ENCODE assay signal across 8 cellular contexts in the genomic region with DNA sequence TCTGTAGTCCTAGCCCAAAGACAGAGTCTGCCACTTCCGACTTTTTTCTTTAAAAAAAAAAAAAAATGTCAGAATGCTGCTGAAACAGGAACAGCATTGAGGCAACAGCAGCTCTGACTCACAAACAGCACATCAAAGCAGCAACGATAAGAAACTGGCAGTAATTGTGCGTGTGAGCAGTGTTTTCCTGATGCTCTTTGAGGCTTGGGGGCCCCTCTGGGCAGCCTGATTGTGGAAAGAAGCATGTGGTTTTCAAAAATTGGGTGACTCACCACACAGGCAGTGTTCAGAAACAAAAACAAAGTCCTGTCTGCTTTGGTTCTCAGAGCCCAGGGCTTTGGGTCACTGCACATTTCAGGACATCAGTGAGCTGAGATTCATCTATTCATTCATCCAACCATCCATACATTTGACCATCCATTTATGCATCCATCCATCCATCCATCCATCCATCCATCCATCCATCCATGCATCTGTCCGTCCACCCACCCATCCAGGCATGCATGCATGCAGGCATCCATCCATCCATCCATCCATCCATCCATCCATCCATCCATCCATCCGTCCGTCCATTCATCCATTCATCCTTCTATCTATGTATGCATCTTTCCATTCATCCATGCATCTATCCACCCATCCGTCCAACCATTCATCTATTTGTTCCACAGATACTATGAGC.
DNase-seq lines count a peak whose midpoint lies in the region; ATAC-seq and TF ChIP-seq lines count a peak whose summit lies in the region.

No MANE protein-coding gene starts in this region.

- no peak for TF ChIP-seq CTCF in colonic mucosa (IDR thresholded peaks at IDR 0.05)

- peak overlapping the region in 4 of 6 donors; percentile 60 to 82 (median 72) for H3K27ac Mint-ChIP-seq in naive B cell

- ATAC-seq in naive B cell (ENCODE audit: low read depth in 2 of 2), result peak; percentile 18 to 44
- ATAC-seq in stimulated activated naive CD8-positive, alpha-beta T cell treated with anti-CD3 and anti-CD28 coated beads, Interleukin-15, Interleukin-2, amounts not matched to agents 100 U/mL and 50 U/mL, for 24 hours, result peak; percentile 60

- H3K4me3 ChIP-seq in colonic mucosa, result no peak overlapping the region

- H3K27me3 ChIP-seq in colonic mucosa, result no peaks in the 10 kb centered on the region

- intact Hi-C loops in colonic mucosa (cut with DNase I), result no loop called here

- H3K27me3 Mint-ChIP-seq in naive B cell, result peaks cover 0 to 8% (median 0%) of the 10 kb centered on the region in 3 donors

- no peaks in the 10 kb centered on the region for H3K36me3 ChIP-seq in colonic mucosa

- H3K9ac ChIP-seq in colonic mucosa (ENCODE audit: low read depth in 2 of 2, low read length in 2 of 2), result no peak overlapping the region

- H3K36me3 Mint-ChIP-seq in naive B cell, result no peaks in the 10 kb centered on the region

- peak; percentile 80 for DNase-seq in activated gamma-delta T cell treated with Interleukin-2 at 50 U/mL for 16 hours
- no peak for DNase-seq in activated gamma-delta T cell (lab: John Stamatoyannopoulos, UW)
- peak; percentile 83 to 88 for DNase-seq in Kasumi-1 (lab: John Stamatoyannopoulos, UW)
- peak; percentile 83 to 85 for DNase-seq in activated CD4-positive, alpha-beta T cell treated with anti-CD3 and anti-CD28 coated beads for 4 hours
- DNase-seq in colonic mucosa, result peak; percentile 27
- peak; percentile 49 for DNase-seq in naive B cell
- peak; percentile 77 for DNase-seq in stimulated activated naive CD8-positive, alpha-beta T cell treated with anti-CD3 and anti-CD28 coated beads, Interleukin-15, Interleukin-2, amounts not matched to agents 100 U/mL and 50 U/mL, for 24 hours
- DNase-seq in DMS79 treated with DMSO at 0.1 percent for 48 hours (lab: John Stamatoyannopoulos, UW), result no peak

- peaks cover 0 to 5% (median 4%) of the 10 kb centered on the region in 7 donors for H3K9me3 Mint-ChIP-seq in naive B cell

- H3K4me1 Mint-ChIP-seq in naive B cell, result peaks cover 55 to 69% (median 66%) of the 10 kb centered on the region in 3 donors

- H3K4me3 Mint-ChIP-seq in naive B cell, result peak overlapping the region in 7 of 8 donors; percentile 22 to 73 (median 56)

- peaks cover 3% of the 10 kb centered on the region for H3K4me1 ChIP-seq in colonic mucosa

- H3K27ac ChIP-seq in colonic mucosa, result no peak overlapping the region

- no peaks in the 10 kb centered on the region for H3K9me3 ChIP-seq in colonic mucosa

Comparison
In these comparisons a context has a peak if more than half of its experiments do, and no peak if none do; other contexts are left out.
1. DNase-seq: peak in activated gamma-delta T cell treated with Interleukin-2 at 50 U/mL for 16 hours (single experiment), Kasumi-1 (2 of 2), activated CD4-positive, alpha-beta T cell treated with anti-CD3 and anti-CD28 coated beads for 4 hours (2 of 2), colonic mucosa (single experiment), naive B cell (single experiment) and stimulated activated naive CD8-positive, alpha-beta T cell treated with anti-CD3 and anti-CD28 coated beads, Interleukin-15, Interleukin-2, amounts not matched to agents 100 U/mL and 50 U/mL, for 24 hours (single experiment); none in activated gamma-delta T cell (single experiment) and DMS79 treated with DMSO at 0.1 percent for 48 hours (single experiment).